ENCODE assay signal across 17 cellular contexts in genomic region chr1:96411006-96411405, GRCh38.
A peak's percentile ranks its signal among the peaks of the same experiment; 100 is the strongest.
DNase-seq lines count a peak whose midpoint lies in the region; ATAC-seq and TF ChIP-seq lines count a peak whose summit lies in the region.
"Had no signal": no experiment of that assay in that cellular context is flagged by ENCODE, and none has a peak within 500 bp of the region (broad histone marks: within the 10 kb centered on the region; RNA-seq: fewer than 3 reads in every experiment).

No MANE protein-coding gene starts in this region.

- no peak for TF ChIP-seq EP300 in SK-N-SH (IDR thresholded peaks at IDR 0.05; ENCODE audit: borderline replicate concordance in 1 of 2, low read depth in 1 of 2, low read length in 1 of 2)

- DNase-seq in SK-N-SH (no peak), fibroblast of the aortic adventitia (ENCODE audit: low read depth) (peak; percentile 6), H7 (no peak)
- DNase-seq: AML-193; Caco-2; Calu3; CD4-positive, alpha-beta T cell; CD8-positive, alpha-beta T cell; DMS79 treated with DMSO at 0.1 percent for 48 hours; GDM1 had no signal

- no peaks in the 10 kb centered on the region for H3K79me2 ChIP-seq in SK-N-SH (ENCODE audit: insufficient read depth)

- no peaks in the 10 kb centered on the region for H3K9me2 ChIP-seq in SK-N-SH

- H3K9ac ChIP-seq in SK-N-SH, result no peak overlapping the region
- H3K9ac ChIP-seq: BLaER1 treated with 17β-estradiol and CSF1 and Interleukin-3, amounts not matched to agents 10 nM and 100 nM had no signal

- H3K27ac ChIP-seq in SK-N-SH (ENCODE audit: low read depth in 2 of 2, low read length in 1 of 2), result no peak overlapping the region
- H3K27ac ChIP-seq: 22Rv1; A549; BLaER1 treated with 17β-estradiol and CSF1 and Interleukin-3, amounts not matched to agents 10 nM and 100 nM; C4-2B had no signal

- H3K36me3 ChIP-seq in SK-N-SH (replicated peaks in 1 of 2; ENCODE audit: control insufficient read depth in 1 of 2, insufficient read depth in 2 of 2, low read length in 1 of 2), result no peaks in the 10 kb centered on the region
- H3K36me3 ChIP-seq in H7 (replicated peaks; ENCODE audit: control insufficient read depth, insufficient read depth, low read length), result no peaks in the 10 kb centered on the region
- H3K36me3 ChIP-seq: BLaER1 treated with 17β-estradiol and CSF1 and Interleukin-3, amounts not matched to agents 10 nM and 100 nM had no signal

- TF ChIP-seq CTCF in SK-N-SH (IDR thresholded peaks at IDR 0.05) (no peak), fibroblast of the aortic adventitia (IDR thresholded peaks at IDR 0.05; ENCODE audit: insufficient read depth, low read length) (no peak)

- peaks cover 0 to 3% of the 10 kb centered on the region in 2 experiments; a peak in 1 of 4 replicates for H3K4me1 ChIP-seq in SK-N-SH (ENCODE audit: control insufficient read depth in 1 of 2, insufficient read depth in 2 of 2, low read depth in 1 of 2, low read length in 1 of 2)
- H3K4me1 ChIP-seq: A549, Caco-2 had no signal

- H3K27me3 ChIP-seq in SK-N-SH (ENCODE audit: insufficient read depth) (no peaks in the 10 kb centered on the region), H7 (ENCODE audit: control insufficient read depth, insufficient read depth, low read length) (no peaks in the 10 kb centered on the region)
- H3K27me3 ChIP-seq: BLaER1 treated with 17β-estradiol and CSF1 and Interleukin-3, amounts not matched to agents 10 nM and 100 nM had no signal

- POLR2A ChIA-PET in SK-N-SH (lab: Yijun Ruan, JAX), result no interaction called here

- no peaks in the 10 kb centered on the region for H3F3A ChIP-seq in SK-N-SH (replicated peaks; ENCODE audit: insufficient read depth)

- TF ChIP-seq RAD21 in SK-N-SH (IDR thresholded peaks at IDR 0.05; ENCODE audit: low read length), result no peak

- ATAC-seq in SK-N-SH treated with all-trans-retinoic acid at 6 μM for 48 hours (no peak; the same call in 1 of the 3 replicates), HG03280 (IDR thresholded peaks at IDR 0.05; ENCODE audit: unreplicated experiment) (no peak)
- ATAC-seq: A549; CD8-positive, alpha-beta T cell; GM12878 had no signal

- no peaks in the 10 kb centered on the region for H3K9me3 ChIP-seq in SK-N-SH
- H3K9me3 ChIP-seq: A549; BLaER1 treated with 17β-estradiol and CSF1 and Interleukin-3, amounts not matched to agents 10 nM and 100 nM; Caco-2 had no signal

- no peak overlapping the region for H3K4me2 ChIP-seq in SK-N-SH
- H3K4me2 ChIP-seq: A549; BLaER1 treated with 17β-estradiol and CSF1 and Interleukin-3, amounts not matched to agents 10 nM and 100 nM had no signal

- no peaks in the 10 kb centered on the region for H4K20me1 ChIP-seq in SK-N-SH (ENCODE audit: insufficient read depth)
- H4K20me1 ChIP-seq: BLaER1 treated with 17β-estradiol and CSF1 and Interleukin-3, amounts not matched to agents 10 nM and 100 nM had no signal

- H2AFZ ChIP-seq in SK-N-SH (ENCODE audit: low read depth), result no peak overlapping the region

- 49% methylated on average over 2 of the region's 2 CpGs for WGBS in SK-N-SH (ENCODE audit: low lambda C conversion rate)

- CTCF ChIA-PET in SK-N-SH (lab: Yijun Ruan, JAX), result no interaction called here

- H3K4me3 ChIP-seq in SK-N-SH (ENCODE audit: low read depth in 2 of 2, low read length in 1 of 2) (no peak overlapping the region), fibroblast of the aortic adventitia (ENCODE audit: low read depth, low read length) (no peak overlapping the region), H7 (ENCODE audit: insufficient read depth, low read depth, low read length) (no peak overlapping the region)
- H3K4me3 ChIP-seq: A549; BLaER1 treated with 17β-estradiol and CSF1 and Interleukin-3, amounts not matched to agents 10 nM and 100 nM; GM12878 had no signal

TF ChIP-seq in SK-N-SH, 30 proteins besides CTCF, POLR2A, EP300 and RAD21:
- no peak for TF ChIP-seq ZBTB33 (IDR thresholded peaks at IDR 0.05; ENCODE audit: borderline replicate concordance, low read depth)
- TF ChIP-seq PBX3 (IDR thresholded peaks at IDR 0.05), result peak; percentile 64
- peak; percentile 63 for TF ChIP-seq TCF12 (IDR thresholded peaks at IDR 0.05)

TF ChIP-seq in SK-N-SH treated with all-trans-retinoic acid at 6 μM for 48 hours, 23 proteins besides CTCF, POLR2A, EP300 and RAD21:
- no peak for TF ChIP-seq PPARA (CRISPR knock-in tag; IDR thresholded peaks at IDR 0.05; ENCODE audit: borderline replicate concordance)
- no peak for TF ChIP-seq RARB (CRISPR knock-in tag; IDR thresholded peaks at IDR 0.05)
- TF ChIP-seq OSR1 (CRISPR knock-in tag; IDR thresholded peaks at IDR 0.05), result no peak
- no peak for TF ChIP-seq CSDC2 (CRISPR knock-in tag; IDR thresholded peaks at IDR 0.05)
